19 cellular contexts compared by ENCODE assay signal in genomic region chr17:41849251-41849990, GRCh38. TPM values are rescaled to one million over a fixed set of nuclear protein-coding genes. Genes with fewer than 3 reads are reported as not detected.
"Had no signal": no experiment of that assay in that cellular context is flagged by ENCODE, and none has a peak within 500 bp of the region (broad histone marks: within the 10 kb centered on the region; RNA-seq: fewer than 3 reads in every experiment).

No MANE protein-coding gene starts in this region.

- H3K4me1 ChIP-seq: left lung had no signal

- H3K9me3 ChIP-seq: ascending aorta, gastroesophageal sphincter, left lung, tibial nerve, vagina had no signal

- H2AFZ ChIP-seq: hepatocyte had no signal

- H3K4me2 ChIP-seq: hepatocyte had no signal

- FAIRE-seq: bronchial epithelial cell had no signal

- H3K4me3 ChIP-seq: ascending aorta, gastroesophageal sphincter, hepatocyte, left lung, tibial nerve, vagina had no signal

- ATAC-seq: activated naive CD8-positive, alpha-beta T cell treated with anti-CD3 and anti-CD28 coated beads, Interleukin-2, amount 50 U/mL, for 24 hours; gastroesophageal sphincter; left lung; natural killer cell treated with Interleukin-12 subunit alpha and Interleukin-12 subunit beta and Interleukin-15 and Interleukin-18, amount 100 ng/mL, for 72 hours; stimulated activated memory B cell treated with anti-CD40 and anti-IgM and Interleukin-4, amounts not matched to agents 10 μg/mL and 1 μg/mL and 100 μg/mL, for 72 hours had no signal

- H3K27me3 ChIP-seq: ascending aorta, gastroesophageal sphincter, hepatocyte, left lung, tibial nerve, vagina had no signal

- H3K27ac ChIP-seq: ascending aorta, hepatocyte, left lung, vagina had no signal

- DNase-seq: activated CD4-positive, CD25-positive, alpha-beta regulatory T cell treated with anti-CD3 and anti-CD28 coated beads, Interleukin-2, amount 50 U/mL, for 72 hours; activated naive CD4-positive, alpha-beta T cell; activated naive CD8-positive, alpha-beta T cell treated with anti-CD3 and anti-CD28 coated beads, Interleukin-2, amount 50 U/mL, for 24 hours; activated T-cell treated with anti-CD3 and anti-CD28 coated beads for 4 hours; islet precursor cell; left lung; nucleus accumbens; stimulated activated CD4-positive, alpha-beta T cell treated with anti-CD3 and anti-CD28 coated beads, Interleukin-2, amount 100 ng/mL, for 48 hours had no signal

RNA-seq across cellular contexts. Expression of gene KLHL10, which starts 11.8 kb away (rescaled TPM):
- total RNA-seq: ascending aorta; cerebellum; epithelial cell of proximal tubule; left lung; natural killer cell treated with Interleukin-12 subunit alpha and Interleukin-12 subunit beta and Interleukin-15 and Interleukin-18, amount 100 ng/mL, for 72 hours; skeletal muscle tissue; tibial nerve; vagina had no signal
- polyA plus RNA-seq: hepatocyte had no signal
